Comparison of ENCODE assay signal across 8 cellular contexts in genomic region chr19:3557461-3558248, GRCh38. TPM values are rescaled to one million over a fixed set of nuclear protein-coding genes. Genes with fewer than 3 reads are reported as not detected.
DNase-seq lines count a peak whose midpoint lies in the region; ATAC-seq and TF ChIP-seq lines count a peak whose summit lies in the region.

TSS of gene MFSD12 (minus strand) at chr19:3557586. CDS start at chr19:3557403, 183 bp downstream.

- POLR2A ChIA-PET in CD4-positive, alpha-beta T cell (lab: Charles Lee): interaction anchor here (0.7 to 2.4 kb wide), 12 partner anchors 9 to 843 kb away, joined by 3 to 21 read pairs (median 4); partner anchors contain the start of genes CACTIN, GIPC3, MRPL54 and SH3GL1
- POLR2A ChIA-PET in activated CD4-positive, alpha-beta memory T cell treated with anti-CD3 and anti-CD28 coated beads for 36 hours (lab: Charles Lee): interaction anchor here (2.2 kb wide), 1 partner anchor 12 kb away, joined by 9 read pairs; no protein-coding TSS in a partner anchor

- ATAC-seq in CD4-positive, alpha-beta T cell (ENCODE audit: poor library complexity): peak; percentile 77
- ATAC-seq in GM19438 (IDR thresholded peaks at IDR 0.05; ENCODE audit: low read depth, unreplicated experiment) (peak; percentile 73), HG03571 (IDR thresholded peaks at IDR 0.05; ENCODE audit: unreplicated experiment) (peak; percentile 74), lower lobe of right lung (peak; percentile 98 to 99)

- peak within 1 kb of the TSS; percentile 93 for H3K4me3 Mint-ChIP-seq in CD4-positive, alpha-beta T cell
- peak within 1 kb of the TSS; percentile 87 for H3K4me3 Mint-ChIP-seq in activated CD4-positive, alpha-beta memory T cell treated with anti-CD3 and anti-CD28 coated beads for 36 hours

- peaks cover 13% of the 10 kb centered on the region for H3K36me3 Mint-ChIP-seq in CD4-positive, alpha-beta T cell (ENCODE audit: low read depth)
- H3K36me3 Mint-ChIP-seq in activated CD4-positive, alpha-beta memory T cell treated with anti-CD3 and anti-CD28 coated beads for 36 hours: no peaks in the 10 kb centered on the region

- no peaks in the 10 kb centered on the region for H3K36me3 ChIP-seq in duodenal mucosa (ENCODE audit: control insufficient read depth in 1 of 2, insufficient read depth in 2 of 2, low read length in 2 of 2)
- H3K36me3 ChIP-seq in lower lobe of right lung: no peaks in the 10 kb centered on the region

- intact Hi-C loops in CD4-positive, alpha-beta T cell (cut with DNase I, micrococcal nuclease): loop anchor here (1.0 kb wide), 3 partner anchors 15 to 70 kb away; partner anchors contain the start of genes HMG20B (in 2 of the 2) and FZR1 (in 1 of the 2)
- intact Hi-C loops in activated CD4-positive, alpha-beta memory T cell treated with anti-CD3 and anti-CD28 coated beads for 36 hours (cut with micrococcal nuclease): loop anchor here (1.0 to 5.0 kb wide), 3 partner anchors 15 to 70 kb away; partner anchors contain the start of genes CACTIN, FZR1 and HMG20B
- intact Hi-C loops in lower lobe of right lung (cut with DNase I): no loop called here

- H3K4me1 Mint-ChIP-seq in CD4-positive, alpha-beta T cell (ENCODE audit: low read depth): peaks cover 33% of the 10 kb centered on the region
- H3K4me1 Mint-ChIP-seq in activated CD4-positive, alpha-beta memory T cell treated with anti-CD3 and anti-CD28 coated beads for 36 hours (ENCODE audit: low read depth): peaks cover 36% of the 10 kb centered on the region

- DNase-seq in CD4-positive, alpha-beta T cell: peak; percentile 87 to 96 (median 92)
- DNase-seq in NCI-H774 (lab: John Stamatoyannopoulos, UW) (peak; percentile 92), lower lobe of right lung (peak; percentile 96)
- peak; percentile 96 for DNase-seq in activated CD4-positive, alpha-beta memory T cell treated with anti-CD3 and anti-CD28 coated beads for 36 hours
- peak; percentile 83 to 94 (median 85) for DNase-seq in stimulated activated CD4-positive, alpha-beta T cell treated with anti-CD3 and anti-CD28 coated beads, TNF-alpha, amount 100 ng/mL, for 1 hour (ENCODE audit: low read depth in 3 of 3, low spot score in 1 of 3)

- no peaks in the 10 kb centered on the region for H3K27me3 Mint-ChIP-seq in CD4-positive, alpha-beta T cell
- no peaks in the 10 kb centered on the region for H3K27me3 Mint-ChIP-seq in activated CD4-positive, alpha-beta memory T cell treated with anti-CD3 and anti-CD28 coated beads for 36 hours

- peak within 1 kb of the TSS; percentile 93 for H3K27ac Mint-ChIP-seq in CD4-positive, alpha-beta T cell
- H3K27ac Mint-ChIP-seq in activated CD4-positive, alpha-beta memory T cell treated with anti-CD3 and anti-CD28 coated beads for 36 hours: peak within 1 kb of the TSS; percentile 76

- H3K4me3 ChIP-seq in duodenal mucosa (ENCODE audit: low read depth in 1 of 2, low read length in 2 of 2) (peak within 1 kb of the TSS; percentile 80 to 86), lower lobe of right lung (peak within 1 kb of the TSS; percentile 95)

- no peaks in the 10 kb centered on the region for H3K27me3 ChIP-seq in CD4-positive, alpha-beta T cell (ENCODE audit: control insufficient read depth, insufficient read depth, low read length)
- no peaks in the 10 kb centered on the region for H3K27me3 ChIP-seq in duodenal mucosa (ENCODE audit: control insufficient read depth in 1 of 2, insufficient read depth in 2 of 2, low read length in 2 of 2)
- H3K27me3 ChIP-seq in lower lobe of right lung (ENCODE audit: low read depth): no peaks in the 10 kb centered on the region

- peak within 1 kb of the TSS; percentile 71 for H3K27ac ChIP-seq in CD4-positive, alpha-beta T cell (ENCODE audit: low read depth, low read length)
- peak within 1 kb of the TSS; percentile 75 for H3K27ac ChIP-seq in duodenal mucosa (ENCODE audit: low read depth, low read length)
- H3K27ac ChIP-seq in lower lobe of right lung: peak within 1 kb of the TSS; percentile 87

- TF ChIP-seq CTCF in CD4-positive, alpha-beta T cell (IDR thresholded peaks at IDR 0.05): no peak
- no peak for TF ChIP-seq CTCF in lower lobe of right lung (IDR thresholded peaks at IDR 0.05)

- H3K4me1 ChIP-seq in duodenal mucosa (ENCODE audit: control insufficient read depth in 1 of 2, insufficient read depth in 2 of 2, low read length in 2 of 2) (peaks cover 23 to 36% of the 10 kb centered on the region in 2 donors), lower lobe of right lung (peaks cover 43% of the 10 kb centered on the region)

- CTCF ChIA-PET in CD4-positive, alpha-beta T cell (lab: Charles Lee): interaction anchor here (0.6 to 3.4 kb wide), 3 partner anchors 12 to 28 kb away, joined by 4 to 33 read pairs (median 4); partner anchors contain the start of gene GIPC3
- CTCF ChIA-PET in activated CD4-positive, alpha-beta memory T cell treated with anti-CD3 and anti-CD28 coated beads for 36 hours (lab: Charles Lee): interaction anchor here (1.2 to 4.0 kb wide), 3 partner anchors 12 to 28 kb away, joined by 3 to 39 read pairs (median 5); partner anchors contain the start of gene GIPC3

- H3K9ac ChIP-seq in duodenal mucosa (ENCODE audit: low read depth in 1 of 2, low read length in 2 of 2): peak within 1 kb of the TSS; percentile 73 to 74

- H3K9me3 Mint-ChIP-seq in CD4-positive, alpha-beta T cell: no peaks in the 10 kb centered on the region
- no peaks in the 10 kb centered on the region for H3K9me3 Mint-ChIP-seq in activated CD4-positive, alpha-beta memory T cell treated with anti-CD3 and anti-CD28 coated beads for 36 hours

- H3K9me3 ChIP-seq in CD4-positive, alpha-beta T cell (ENCODE audit: control insufficient read depth, low read length): no peaks in the 10 kb centered on the region
- H3K9me3 ChIP-seq in duodenal mucosa (ENCODE audit: control insufficient read depth in 1 of 2, low read length in 2 of 2) (no peaks in the 10 kb centered on the region), lower lobe of right lung (no peaks in the 10 kb centered on the region)

RNA-seq across cellular contexts. Expression of gene MFSD12, which starts in this region (rescaled TPM):
- total RNA-seq in CD4-positive, alpha-beta T cell: 10 to 100 TPM; 62.5 to 65.0 TPM
- total RNA-seq in activated CD4-positive, alpha-beta memory T cell treated with anti-CD3 and anti-CD28 coated beads for 36 hours: 10 to 100 TPM; 50.6 to 54.2 TPM
- 80.7 TPM for total RNA-seq in lower lobe of right lung

Comparison
In these comparisons a context has a peak if more than half of its experiments do, and no peak if none do; other contexts are left out.
1. Peak in every context shown above with its lines: DNase-seq, ATAC-seq, H3K4me3 ChIP-seq and H3K27ac ChIP-seq.